16 cellular contexts compared by ENCODE assay signal in the genomic region with DNA sequence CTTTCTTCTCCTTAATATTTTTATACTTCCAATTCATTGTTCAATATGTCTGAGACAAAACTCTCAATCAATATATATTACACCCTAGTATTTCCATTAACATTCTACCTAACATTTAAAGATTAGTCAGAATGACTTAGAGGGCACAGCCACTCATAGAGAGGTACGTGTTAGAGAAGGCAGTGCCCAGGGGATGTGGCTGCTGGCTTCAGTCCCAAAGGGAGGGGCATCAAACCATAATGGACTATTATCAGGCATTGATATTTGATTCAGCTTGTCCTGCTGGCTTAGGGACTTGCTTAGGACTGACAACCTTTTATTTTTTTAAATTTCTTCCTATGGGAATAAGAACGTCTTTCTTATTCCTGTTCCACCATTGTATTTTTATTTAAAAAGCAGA.
DNase-seq lines count a peak whose midpoint lies in the region; TF ChIP-seq lines count a peak whose summit lies in the region.
"Had no signal": no experiment of that assay in that cellular context is flagged by ENCODE, and none has a peak within 500 bp of the region (broad histone marks: within the 10 kb centered on the region; RNA-seq: fewer than 3 reads in every experiment).

No MANE protein-coding gene starts in this region.

- H3K27me3 ChIP-seq in HUES6 (ENCODE audit: control insufficient read depth, insufficient read depth, low read length): no peaks in the 10 kb centered on the region
- no peaks in the 10 kb centered on the region for H3K27me3 ChIP-seq in neural progenitor cell

- H3K9ac ChIP-seq in HUES6 (ENCODE audit: low read length) (no peak overlapping the region), neural progenitor cell (no peak overlapping the region)

- H2AFZ ChIP-seq in neural progenitor cell (replicated peaks): no peak overlapping the region

- peak overlapping the region; percentile 97 for H3K27ac Mint-ChIP-seq in neural progenitor cell
- H3K27ac Mint-ChIP-seq: B cell; CD4-positive, alpha-beta memory T cell; T-helper 17 cell had no signal

- H3F3A ChIP-seq in neural progenitor cell (ENCODE audit: low read depth): peaks cover 24% of the 10 kb centered on the region

- no peaks in the 10 kb centered on the region for H3K79me2 ChIP-seq in neural progenitor cell (ENCODE audit: low read depth)

- DNase-seq in ELR (ENCODE audit: low read depth): peak; percentile 5
- DNase-seq in SW480 (ENCODE audit: low spot score): peak; percentile 6
- no peak for DNase-seq in neural progenitor cell (ENCODE audit: low spot score)
- DNase-seq in inferior parietal cortex (ENCODE audit: extremely low spot score): no peak
- no peak for DNase-seq in NCI-H2081 (lab: John Stamatoyannopoulos, UW)
- no peak for DNase-seq in NCI-H1436 (lab: John Stamatoyannopoulos, UW)
- DNase-seq: CD4-positive, alpha-beta memory T cell; NCI-H1092; NCI-H187; NCI-H510A treated with DMSO at 0.1 percent for 48 hours; NK-92 treated with Interleukin-12 subunit alpha and Interleukin-12 subunit beta, amount 100 ng/mL, for 24 hours; OCI-M1; T-helper 17 cell had no signal

- H3K4me3 Mint-ChIP-seq in neural progenitor cell: no peak overlapping the region
- H3K4me3 Mint-ChIP-seq: B cell; CD4-positive, alpha-beta memory T cell; T-helper 17 cell had no signal

- peak overlapping the region; percentile 92; the same call in 1 of the 2 replicates for H3K27ac ChIP-seq in HUES6 (ENCODE audit: low read depth, low read length)
- H3K27ac ChIP-seq in neural progenitor cell: peak overlapping the region; percentile 97

- H3K4me2 ChIP-seq in neural progenitor cell: peak overlapping the region; percentile 73

- TF ChIP-seq CTCF in neural progenitor cell (IDR thresholded peaks at IDR 0.05): no peak

- H3K27me3 Mint-ChIP-seq in neural progenitor cell (ENCODE audit: insufficient read depth, low read depth): no peaks in the 10 kb centered on the region
- H3K27me3 Mint-ChIP-seq: B cell; CD4-positive, alpha-beta memory T cell; T-helper 17 cell had no signal

- H3K36me3 ChIP-seq in HUES6 (ENCODE audit: control insufficient read depth, insufficient read depth, low read length) (no peaks in the 10 kb centered on the region), neural progenitor cell (no peaks in the 10 kb centered on the region)

- H3K4me1 Mint-ChIP-seq in neural progenitor cell: peaks cover 30% of the 10 kb centered on the region
- H3K4me1 Mint-ChIP-seq: B cell; CD4-positive, alpha-beta memory T cell; T-helper 17 cell had no signal

- H3K36me3 Mint-ChIP-seq in neural progenitor cell: no peaks in the 10 kb centered on the region
- H3K36me3 Mint-ChIP-seq: CD4-positive, alpha-beta memory T cell had no signal

- H3K9me3 ChIP-seq in HUES6 (ENCODE audit: control insufficient read depth, insufficient read depth, low read depth, low read length) (no peaks in the 10 kb centered on the region), neural progenitor cell (ENCODE audit: low read depth) (no peaks in the 10 kb centered on the region)

- H3K4me1 ChIP-seq in HUES6 (ENCODE audit: control insufficient read depth, insufficient read depth, low read length) (peaks cover 50% of the 10 kb centered on the region), neural progenitor cell (peaks cover 36% of the 10 kb centered on the region)

- peaks cover 7% of the 10 kb centered on the region for H3K9me3 Mint-ChIP-seq in neural progenitor cell

- H3K4me3 ChIP-seq in HUES6 (ENCODE audit: low read depth, low read length): no peak overlapping the region
- H3K4me3 ChIP-seq in neural progenitor cell: no peak overlapping the region
- H3K4me3 ChIP-seq: K562 had no signal

- H4K20me1 ChIP-seq in neural progenitor cell (ENCODE audit: low read depth): no peaks in the 10 kb centered on the region

Comparison
In these comparisons a context has a peak if more than half of its experiments do, and no peak if none do; other contexts are left out.
1. DNase-seq: peak in ELR (single experiment) and SW480 (single experiment); none in neural progenitor cell (single experiment), inferior parietal cortex (single experiment), NCI-H2081 (0 of 2) and NCI-H1436 (single experiment).